In the genomic region with DNA sequence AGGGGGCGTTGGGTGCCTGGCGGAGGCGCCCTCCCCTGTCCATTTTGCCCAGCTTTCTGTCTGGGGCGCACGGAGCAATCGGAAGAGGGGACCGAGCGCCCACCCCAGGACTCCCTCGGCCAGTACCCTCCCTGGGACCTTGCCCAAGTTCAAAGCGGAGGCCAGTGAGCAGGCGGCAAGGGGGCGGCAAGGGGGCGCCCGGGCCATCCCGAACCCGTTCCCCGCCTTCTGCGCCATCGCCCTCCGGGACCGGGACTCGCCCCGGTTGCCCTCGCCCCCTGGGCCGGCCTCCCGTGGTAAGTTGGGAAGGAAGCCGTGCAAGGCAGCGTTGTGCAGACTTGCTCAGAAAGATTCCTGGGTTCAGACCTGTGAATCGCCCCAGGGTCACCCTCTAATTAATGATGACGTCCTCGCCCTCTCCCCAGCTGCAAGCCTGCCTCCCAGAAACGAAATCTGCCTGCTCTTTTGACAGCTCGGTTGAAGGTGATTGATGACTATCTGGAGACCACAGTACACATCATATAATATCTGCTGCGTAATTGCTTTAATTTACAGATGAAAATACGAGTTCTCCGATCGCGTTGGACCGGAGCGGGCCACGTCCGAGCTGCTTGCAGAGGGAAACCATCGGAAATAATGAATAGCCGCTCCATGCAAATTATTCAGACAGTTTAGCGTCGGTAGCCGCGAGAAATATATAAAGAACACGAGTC, we compare ENCODE assay signal across 1 cellular context.
TF ChIP-seq lines count a peak whose summit lies in the region.

No MANE protein-coding gene starts in this region.

TF ChIP-seq in HepG2, 621 proteins besides CTCF, POLR2A, EP300 and RAD21:
- TF ChIP-seq, protein P1, sequence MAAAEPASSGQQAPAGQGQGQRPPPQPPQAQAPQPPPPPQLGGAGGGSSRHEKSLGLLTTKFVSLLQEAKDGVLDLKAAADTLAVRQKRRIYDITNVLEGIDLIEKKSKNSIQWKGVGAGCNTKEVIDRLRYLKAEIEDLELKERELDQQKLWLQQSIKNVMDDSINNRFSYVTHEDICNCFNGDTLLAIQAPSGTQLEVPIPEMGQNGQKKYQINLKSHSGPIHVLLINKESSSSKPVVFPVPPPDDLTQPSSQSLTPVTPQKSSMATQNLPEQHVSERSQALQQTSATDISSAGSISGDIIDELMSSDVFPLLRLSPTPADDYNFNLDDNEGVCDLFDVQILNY (CRISPR knock-in tag; conservative IDR thresholded peaks at IDR 0.05), result no peak
- TF ChIP-seq NCOA5 (CRISPR knock-in tag; IDR thresholded peaks at IDR 0.05) (no peak), ZNF619 (CRISPR knock-in tag; IDR thresholded peaks at IDR 0.05) (no peak), ZNF883 (CRISPR knock-in tag; IDR thresholded peaks at IDR 0.05; ENCODE audit: not compliant biosample characterization) (no peak), SRF (IDR thresholded peaks at IDR 0.05; ENCODE audit: low read depth, low read length) (no peak), MBD4 (IDR thresholded peaks at IDR 0.05; ENCODE audit: borderline replicate concordance, low read length) (no peak), ZNF598 (CRISPR knock-in tag; IDR thresholded peaks at IDR 0.05; ENCODE audit: borderline replicate concordance) (no peak), WIZ (CRISPR knock-in tag; IDR thresholded peaks at IDR 0.05) (no peak), ZBTB38 (CRISPR knock-in tag; IDR thresholded peaks at IDR 0.05) (no peak)
- TF ChIP-seq, protein P2, sequence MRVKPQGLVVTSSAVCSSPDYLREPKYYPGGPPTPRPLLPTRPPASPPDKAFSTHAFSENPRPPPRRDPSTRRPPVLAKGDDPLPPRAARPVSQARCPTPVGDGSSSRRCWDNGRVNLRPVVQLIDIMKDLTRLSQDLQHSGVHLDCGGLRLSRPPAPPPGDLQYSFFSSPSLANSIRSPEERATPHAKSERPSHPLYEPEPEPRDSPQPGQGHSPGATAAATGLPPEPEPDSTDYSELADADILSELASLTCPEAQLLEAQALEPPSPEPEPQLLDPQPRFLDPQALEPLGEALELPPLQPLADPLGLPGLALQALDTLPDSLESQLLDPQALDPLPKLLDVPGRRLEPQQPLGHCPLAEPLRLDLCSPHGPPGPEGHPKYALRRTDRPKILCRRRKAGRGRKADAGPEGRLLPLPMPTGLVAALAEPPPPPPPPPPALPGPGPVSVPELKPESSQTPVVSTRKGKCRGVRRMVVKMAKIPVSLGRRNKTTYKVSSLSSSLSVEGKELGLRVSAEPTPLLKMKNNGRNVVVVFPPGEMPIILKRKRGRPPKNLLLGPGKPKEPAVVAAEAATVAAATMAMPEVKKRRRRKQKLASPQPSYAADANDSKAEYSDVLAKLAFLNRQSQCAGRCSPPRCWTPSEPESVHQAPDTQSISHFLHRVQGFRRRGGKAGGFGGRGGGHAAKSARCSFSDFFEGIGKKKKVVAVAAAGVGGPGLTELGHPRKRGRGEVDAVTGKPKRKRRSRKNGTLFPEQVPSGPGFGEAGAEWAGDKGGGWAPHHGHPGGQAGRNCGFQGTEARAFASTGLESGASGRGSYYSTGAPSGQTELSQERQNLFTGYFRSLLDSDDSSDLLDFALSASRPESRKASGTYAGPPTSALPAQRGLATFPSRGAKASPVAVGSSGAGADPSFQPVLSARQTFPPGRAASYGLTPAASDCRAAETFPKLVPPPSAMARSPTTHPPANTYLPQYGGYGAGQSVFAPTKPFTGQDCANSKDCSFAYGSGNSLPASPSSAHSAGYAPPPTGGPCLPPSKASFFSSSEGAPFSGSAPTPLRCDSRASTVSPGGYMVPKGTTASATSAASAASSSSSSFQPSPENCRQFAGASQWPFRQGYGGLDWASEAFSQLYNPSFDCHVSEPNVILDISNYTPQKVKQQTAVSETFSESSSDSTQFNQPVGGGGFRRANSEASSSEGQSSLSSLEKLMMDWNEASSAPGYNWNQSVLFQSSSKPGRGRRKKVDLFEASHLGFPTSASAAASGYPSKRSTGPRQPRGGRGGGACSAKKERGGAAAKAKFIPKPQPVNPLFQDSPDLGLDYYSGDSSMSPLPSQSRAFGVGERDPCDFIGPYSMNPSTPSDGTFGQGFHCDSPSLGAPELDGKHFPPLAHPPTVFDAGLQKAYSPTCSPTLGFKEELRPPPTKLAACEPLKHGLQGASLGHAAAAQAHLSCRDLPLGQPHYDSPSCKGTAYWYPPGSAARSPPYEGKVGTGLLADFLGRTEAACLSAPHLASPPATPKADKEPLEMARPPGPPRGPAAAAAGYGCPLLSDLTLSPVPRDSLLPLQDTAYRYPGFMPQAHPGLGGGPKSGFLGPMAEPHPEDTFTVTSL (CRISPR knock-in tag; IDR thresholded peaks at IDR 0.05; ENCODE audit: borderline replicate concordance), result no peak
- TF ChIP-seq, protein P3, sequence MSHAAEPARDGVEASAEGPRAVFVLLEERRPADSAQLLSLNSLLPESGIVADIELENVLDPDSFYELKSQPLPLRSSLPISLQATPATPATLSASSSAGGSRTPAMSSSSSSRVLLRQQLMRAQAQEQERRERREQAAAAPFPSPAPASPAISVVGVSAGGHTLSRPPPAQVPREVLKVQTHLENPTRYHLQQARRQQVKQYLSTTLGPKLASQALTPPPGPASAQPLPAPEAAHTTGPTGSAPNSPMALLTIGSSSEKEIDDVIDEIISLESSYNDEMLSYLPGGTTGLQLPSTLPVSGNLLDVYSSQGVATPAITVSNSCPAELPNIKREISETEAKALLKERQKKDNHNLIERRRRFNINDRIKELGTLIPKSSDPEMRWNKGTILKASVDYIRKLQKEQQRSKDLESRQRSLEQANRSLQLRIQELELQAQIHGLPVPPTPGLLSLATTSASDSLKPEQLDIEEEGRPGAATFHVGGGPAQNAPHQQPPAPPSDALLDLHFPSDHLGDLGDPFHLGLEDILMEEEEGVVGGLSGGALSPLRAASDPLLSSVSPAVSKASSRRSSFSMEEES (CRISPR knock-in tag; IDR thresholded peaks at IDR 0.05), result no peak
- TF ChIP-seq, protein P4, sequence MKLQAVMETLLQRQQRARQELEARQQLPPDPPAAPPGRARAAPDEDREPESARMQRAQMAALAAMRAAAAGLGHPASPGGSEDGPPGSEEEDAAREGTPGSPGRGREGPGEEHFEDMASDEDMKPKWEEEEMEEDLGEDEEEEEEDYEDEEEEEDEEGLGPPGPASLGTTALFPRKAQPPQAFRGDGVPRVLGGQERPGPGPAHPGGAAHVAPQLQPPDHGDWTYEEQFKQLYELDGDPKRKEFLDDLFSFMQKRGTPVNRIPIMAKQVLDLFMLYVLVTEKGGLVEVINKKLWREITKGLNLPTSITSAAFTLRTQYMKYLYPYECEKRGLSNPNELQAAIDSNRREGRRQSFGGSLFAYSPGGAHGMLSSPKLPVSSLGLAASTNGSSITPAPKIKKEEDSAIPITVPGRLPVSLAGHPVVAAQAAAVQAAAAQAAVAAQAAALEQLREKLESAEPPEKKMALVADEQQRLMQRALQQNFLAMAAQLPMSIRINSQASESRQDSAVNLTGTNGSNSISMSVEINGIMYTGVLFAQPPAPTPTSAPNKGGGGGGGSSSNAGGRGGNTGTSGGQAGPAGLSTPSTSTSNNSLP (IDR thresholded peaks at IDR 0.05; ENCODE audit: low read depth, low read length), result no peak
TF ChIP-seq in HepG2: peak in this region for 0.
